In genomic region chr2:19898592-19899329, GRCh38 we compare ENCODE assay signal across 11 cellular contexts. TPM values are rescaled to one million over a fixed set of nuclear protein-coding genes. Genes with fewer than 3 reads are reported as not detected.
DNase-seq lines count a peak whose midpoint lies in the region; ATAC-seq and TF ChIP-seq lines count a peak whose summit lies in the region.
"Had no signal": no experiment of that assay in that cellular context is flagged by ENCODE, and none has a peak within 500 bp of the region (broad histone marks: within the 10 kb centered on the region; RNA-seq: fewer than 3 reads in every experiment).

No MANE protein-coding gene starts in this region.

- no peak overlapping the region for H3K27ac ChIP-seq in PC-3 (ENCODE audit: low read length)
- H3K27ac ChIP-seq: SJSA1 had no signal

- H3K4me1 ChIP-seq in PC-3 (ENCODE audit: insufficient read depth, low read length), result peaks cover 30% of the 10 kb centered on the region

- H3K36me3 ChIP-seq in PC-3 (ENCODE audit: low read depth, low read length), result no peaks in the 10 kb centered on the region

- BruUV-seq in PC-3 (replicated peaks; lab: Mats Ljungman, UMichigan), result no TSS peak

- H3K9me3 Mint-ChIP-seq in natural killer cell treated with Interleukin-12 subunit alpha and Interleukin-12 subunit beta and Interleukin-15 and Interleukin-18, amount 100 ng/mL, for 72 hours, result no peaks in the 10 kb centered on the region
- H3K9me3 Mint-ChIP-seq in natural killer cell (no peaks in the 10 kb centered on the region), WTC11 (no peaks in the 10 kb centered on the region)

- H3K4me3 ChIP-seq in PC-3 (ENCODE audit: low read length), result peak overlapping the region; percentile 58
- H3K4me3 ChIP-seq in fibroblast of the aortic adventitia (ENCODE audit: low read depth, low read length), result peak overlapping the region; percentile 36
- H3K4me3 ChIP-seq in lower leg skin (ENCODE audit: low read depth, poor library complexity, severe bottlenecking), result no peak overlapping the region
- H3K4me3 ChIP-seq: lung, SJSA1 had no signal

- H3K4me1 Mint-ChIP-seq in natural killer cell treated with Interleukin-12 subunit alpha and Interleukin-12 subunit beta and Interleukin-15 and Interleukin-18, amount 100 ng/mL, for 72 hours (ENCODE audit: low read depth in 2 of 2), result peaks cover 39 to 56% of the 10 kb centered on the region in 2 donors
- H3K4me1 Mint-ChIP-seq in natural killer cell, result peaks cover 36 to 45% of the 10 kb centered on the region in 2 donors
- H3K4me1 Mint-ChIP-seq in WTC11, result peaks cover 15% of the 10 kb centered on the region

- no peak for ATAC-seq in natural killer cell treated with Interleukin-12 subunit alpha and Interleukin-12 subunit beta and Interleukin-15 and Interleukin-18, amount 100 ng/mL, for 72 hours
- no peak for ATAC-seq in natural killer cell
- no peak; the same call in 1 of the 2 replicates for ATAC-seq in PC-3
- ATAC-seq in WTC11, result no peak

- H3F3A ChIP-seq in PC-3 (ENCODE audit: low read length, unreplicated experiment), result no peaks in the 10 kb centered on the region

- CTCF ChIA-PET in PC-3 (lab: Charles Lee) (interaction anchor here (0.7 to 1.1 kb wide), 2 partner anchors 57 to 110 kb away, joined by 3 read pairs; no protein-coding TSS in a partner anchor), WTC11 (lab: Charles Lee) (no interaction called here)

- H4K20me1 ChIP-seq in PC-3 (ENCODE audit: low read length), result no peaks in the 10 kb centered on the region

- DNase-seq in natural killer cell treated with Interleukin-12 subunit alpha and Interleukin-12 subunit beta and Interleukin-15 and Interleukin-18, amount 100 ng/mL, for 72 hours (ENCODE audit: low spot score), result no peak
- DNase-seq in natural killer cell, result no peak
- no peak for DNase-seq in PC-3
- DNase-seq in fibroblast of the aortic adventitia (ENCODE audit: low read depth), result no peak
- DNase-seq in NCI-H1417 treated with DMSO at 0.1 percent for 48 hours (lab: John Stamatoyannopoulos, UW), result no peak
- DNase-seq in WTC11 (ENCODE audit: low spot score), result no peak
- DNase-seq in superior temporal gyrus (ENCODE audit: extremely low spot score), result no peak
- DNase-seq in lower leg skin (ENCODE audit: low spot score in 2 of 2), result no peak
- DNase-seq: activated CD4-positive, alpha-beta T cell treated with anti-CD3 and anti-CD28 coated beads for 4 hours had no signal

- intact Hi-C loops in natural killer cell (cut with micrococcal nuclease), result no loop called here
- intact Hi-C loops in PC-3 (cut with micrococcal nuclease), result no loop called here
- intact Hi-C loops in lower leg skin (cut with DNase I; ENCODE audit: low total_unique reads), result no loop called here

- no peaks in the 10 kb centered on the region for H3K27me3 ChIP-seq in PC-3 (ENCODE audit: low read length)
- H3K27me3 ChIP-seq: SJSA1 had no signal

- no peaks in the 10 kb centered on the region for H3K9me2 ChIP-seq in PC-3 (replicated peaks; ENCODE audit: low read length)

- TF ChIP-seq CTCF in natural killer cell (IDR thresholded peaks at IDR 0.05) (no peak), PC-3 (conservative IDR thresholded peaks at IDR 0.05; ENCODE audit: low read depth, low read length) (no peak), fibroblast of the aortic adventitia (IDR thresholded peaks at IDR 0.05; ENCODE audit: insufficient read depth, low read length) (no peak), WTC11 (IDR thresholded peaks at IDR 0.05) (no peak), lower leg skin (IDR thresholded peaks at IDR 0.05) (no peak)

- peak overlapping the region; percentile 30 for H3K4me3 Mint-ChIP-seq in natural killer cell treated with Interleukin-12 subunit alpha and Interleukin-12 subunit beta and Interleukin-15 and Interleukin-18, amount 100 ng/mL, for 72 hours
- H3K4me3 Mint-ChIP-seq in natural killer cell (no peak overlapping the region), WTC11 (no peak overlapping the region)

- peaks cover 66% of the 10 kb centered on the region for H3K79me2 ChIP-seq in PC-3 (ENCODE audit: low read length)

- peaks cover 13% of the 10 kb centered on the region for H3K36me3 Mint-ChIP-seq in natural killer cell treated with Interleukin-12 subunit alpha and Interleukin-12 subunit beta and Interleukin-15 and Interleukin-18, amount 100 ng/mL, for 72 hours
- H3K36me3 Mint-ChIP-seq in natural killer cell, result no peaks in the 10 kb centered on the region
- H3K36me3 Mint-ChIP-seq in WTC11, result no peaks in the 10 kb centered on the region

- WGBS in lower leg skin, 2 donors, result 64 to 74% methylated on average over 7 of the region's 7 CpGs

- H3K9me3 ChIP-seq in PC-3 (ENCODE audit: low read length), result no peaks in the 10 kb centered on the region
- H3K9me3 ChIP-seq: SJSA1 had no signal

- peaks cover 3 to 8% of the 10 kb centered on the region in 2 donors for H3K27me3 Mint-ChIP-seq in natural killer cell treated with Interleukin-12 subunit alpha and Interleukin-12 subunit beta and Interleukin-15 and Interleukin-18, amount 100 ng/mL, for 72 hours
- H3K27me3 Mint-ChIP-seq in natural killer cell (ENCODE audit: low read depth in 2 of 2) (peaks cover 0 to 11% of the 10 kb centered on the region in 2 donors), WTC11 (ENCODE audit: low read depth) (no peaks in the 10 kb centered on the region)

- H3K27ac Mint-ChIP-seq in natural killer cell treated with Interleukin-12 subunit alpha and Interleukin-12 subunit beta and Interleukin-15 and Interleukin-18, amount 100 ng/mL, for 72 hours, result no peak overlapping the region
- peak overlapping the region in 1 of 2 donors; percentile 45 for H3K27ac Mint-ChIP-seq in natural killer cell
- no peak overlapping the region for H3K27ac Mint-ChIP-seq in WTC11

- H3K9ac ChIP-seq in PC-3 (ENCODE audit: low read length), result no peak overlapping the region

- POLR2A ChIA-PET in PC-3 (lab: Charles Lee; ENCODE audit: unreplicated experiment), result interaction anchor here (0.5 kb wide), 1 partner anchor 1370 kb away, joined by 3 read pairs; no protein-coding TSS in a partner anchor
- POLR2A ChIA-PET in WTC11 (lab: Charles Lee), result no interaction called here

- no peak for TF ChIP-seq POLR2A in lower leg skin (IDR thresholded peaks at IDR 0.05)

- 0 out of 2 replicates have a peak overlapping the region, but pooled peaks have one; percentile 8 for H2AFZ ChIP-seq in PC-3 (ENCODE audit: low read length)

- H3K4me2 ChIP-seq in PC-3 (ENCODE audit: low read length), result peak overlapping the region; percentile 79

TF ChIP-seq in WTC11, 78 proteins besides CTCF, POLR2A, EP300 and RAD21 (continues in another document):
- TF ChIP-seq ZNF281 (CRISPR knock-in tag; IDR thresholded peaks at IDR 0.05), result no peak
- no peak for TF ChIP-seq SMAD4 (CRISPR knock-in tag; IDR thresholded peaks at IDR 0.05)
- no peak for TF ChIP-seq ZNF512 (CRISPR knock-in tag; IDR thresholded peaks at IDR 0.05; ENCODE audit: borderline replicate concordance)
- no peak for TF ChIP-seq TCF7 (CRISPR knock-in tag; IDR thresholded peaks at IDR 0.05; ENCODE audit: low read depth)
- TF ChIP-seq ZNF232 (CRISPR knock-in tag; IDR thresholded peaks at IDR 0.05), result no peak
- TF ChIP-seq ZNF671 (CRISPR knock-in tag; IDR thresholded peaks at IDR 0.05), result no peak
- TF ChIP-seq TEAD4 (CRISPR knock-in tag; IDR thresholded peaks at IDR 0.05), result no peak
- TF ChIP-seq IRF1 (CRISPR knock-in tag; IDR thresholded peaks at IDR 0.05), result no peak

RNA-seq across cellular contexts. Expression of gene TTC32, which starts 3.0 kb away (rescaled TPM):
- 10 to 100 TPM; 14.8 to 17.8 TPM for total RNA-seq in natural killer cell treated with Interleukin-12 subunit alpha and Interleukin-12 subunit beta and Interleukin-15 and Interleukin-18, amount 100 ng/mL, for 72 hours
- total RNA-seq in natural killer cell, result 10 to 100 TPM; 30.4 to 45.3 (median 37.2) TPM
- total RNA-seq in PC-3 (2014; rRNA removed), result 10.0 and 12.1 TPM in 2 replicates
- 9.3 and 34.1 TPM in 2 replicates for total RNA-seq in fibroblast of the aortic adventitia (ENCODE audit: low replicate concordance)
- total RNA-seq in WTC11 (2021), result 9.9 to 10.6 TPM (median 10.0 TPM) in 3 replicates
- 10 to 100 TPM; 11.5 to 18.6 (median 14.1) TPM for total RNA-seq in lower leg skin
